In genomic region chr21:34632498-34632897, GRCh38 we compare ENCODE assay signal across 37 cellular contexts. TPM values are rescaled to one million over a fixed set of nuclear protein-coding genes. Genes with fewer than 3 reads are reported as not detected.
"Had no signal": no experiment of that assay in that cellular context is flagged by ENCODE, and none has a peak within 500 bp of the region (broad histone marks: within the 10 kb centered on the region; RNA-seq: fewer than 3 reads in every experiment).

No MANE protein-coding gene starts in this region.

- H3K36me3 Mint-ChIP-seq: activated naive CD4-positive, alpha-beta T cell treated with anti-CD3 and anti-CD28 coated beads, Interleukin-2, amount 10 ng/mL, durations not matched to agents 7 days and 5 days; activated naive CD4-positive, alpha-beta T cell treated with anti-CD3 and anti-CD28 coated beads, Interleukin-2, amount 50 U/mL, for 24 hours; activated naive CD4-positive, alpha-beta T cell treated with anti-CD3 and anti-CD28 coated beads, Interleukin-2, amount 50 U/mL, for 72 hours; activated naive CD8-positive, alpha-beta T cell; activated naive CD8-positive, alpha-beta T cell treated with anti-CD3 and anti-CD28 coated beads for 36 hours; activated naive CD8-positive, alpha-beta T cell treated with anti-CD3 and anti-CD28 coated beads, Interleukin-2, amount 10 ng/mL, durations not matched to agents 7 days and 5 days; brain had no signal

- H3K4me1 Mint-ChIP-seq: activated naive CD4-positive, alpha-beta T cell treated with anti-CD3 and anti-CD28 coated beads, Interleukin-2, amount 50 U/mL, for 24 hours; activated naive CD8-positive, alpha-beta T cell treated with anti-CD3 and anti-CD28 coated beads for 36 hours; activated naive CD8-positive, alpha-beta T cell treated with anti-CD3 and anti-CD28 coated beads, Interleukin-2, amount 50 U/mL, for 24 hours; brain; central memory CD8-positive, alpha-beta T cell had no signal

- H3K4me3 ChIP-seq: adrenal gland, ascending aorta, body of pancreas, breast epithelium, cardiac muscle cell had no signal

- ATAC-seq: activated naive CD4-positive, alpha-beta T cell treated with anti-CD3 and anti-CD28 coated beads, Interleukin-2, amount 50 U/mL, for 72 hours; activated naive CD8-positive, alpha-beta T cell treated with anti-CD3 and anti-CD28 coated beads, Interleukin-2, amount 50 U/mL, for 24 hours; activated T-cell treated with anti-CD3 and anti-CD28 coated beads, Interleukin-2, amount 50 U/mL, for 4 hours; activated T-cell treated with anti-CD3 and anti-CD28 coated beads, Interleukin-2, amount 50 U/mL, for 72 hours; body of pancreas had no signal

- H3K27ac Mint-ChIP-seq: activated naive CD4-positive, alpha-beta T cell treated with anti-CD3 and anti-CD28 coated beads for 36 hours; activated naive CD4-positive, alpha-beta T cell treated with anti-CD3 and anti-CD28 coated beads, Interleukin-2, amount 10 ng/mL, durations not matched to agents 7 days and 5 days; activated naive CD4-positive, alpha-beta T cell treated with anti-CD3 and anti-CD28 coated beads, Interleukin-2, amount 50 U/mL, for 24 hours; activated naive CD4-positive, alpha-beta T cell treated with anti-CD3 and anti-CD28 coated beads, Interleukin-2, amount 50 U/mL, for 72 hours; activated naive CD8-positive, alpha-beta T cell; activated naive CD8-positive, alpha-beta T cell treated with anti-CD3 and anti-CD28 coated beads for 36 hours; activated naive CD8-positive, alpha-beta T cell treated with anti-CD3 and anti-CD28 coated beads, Interleukin-2, amount 10 ng/mL, durations not matched to agents 7 days and 5 days; activated naive CD8-positive, alpha-beta T cell treated with anti-CD3 and anti-CD28 coated beads, Interleukin-2, amount 50 U/mL, for 24 hours; activated T-cell treated with anti-CD3 and anti-CD28 coated beads, Interleukin-2, amount 50 U/mL, for 24 hours; activated T-cell treated with anti-CD3 and anti-CD28 coated beads, Interleukin-2, amount 50 U/mL, for 72 hours; activated T-helper 1 cell treated with anti-CD3 and anti-CD28 coated beads, Interleukin-12 subunit alpha, Interleukin-12 subunit beta, Interleukin-2, Interleukin-4 antibody, amounts not matched to agents 30 ng/mL and 10 ng/mL and 1 ng/mL, durations not matched to agents 14 hours and 24 hours and 36 hours; activated T-helper 2 cell treated with anti-CD3 and anti-CD28 coated beads, Interferon-gamma antibody, Interleukin-2, Interleukin-4, amounts not matched to agents 10 μg/mL and 5 μg/mL and 100 μg/mL, durations not matched to agents 14 hours and 24 hours and 36 hours; brain had no signal

- H3K9me3 ChIP-seq: adrenal gland, ascending aorta, body of pancreas, breast epithelium had no signal

- H3K36me3 ChIP-seq: adrenal gland, ascending aorta, brain microvascular endothelial cell, breast epithelium, cardiac muscle cell had no signal

- H3K4me1 ChIP-seq: adrenal gland, ascending aorta, body of pancreas, breast epithelium had no signal

- H3K4me3 Mint-ChIP-seq: activated naive CD4-positive, alpha-beta T cell treated with anti-CD3 and anti-CD28 coated beads for 36 hours; activated naive CD4-positive, alpha-beta T cell treated with anti-CD3 and anti-CD28 coated beads, Interleukin-2, amount 10 ng/mL, durations not matched to agents 7 days and 5 days; activated naive CD4-positive, alpha-beta T cell treated with anti-CD3 and anti-CD28 coated beads, Interleukin-2, amount 50 U/mL, for 24 hours; activated naive CD8-positive, alpha-beta T cell; activated naive CD8-positive, alpha-beta T cell treated with anti-CD3 and anti-CD28 coated beads for 36 hours; activated naive CD8-positive, alpha-beta T cell treated with anti-CD3 and anti-CD28 coated beads, Interleukin-2, amount 10 ng/mL, durations not matched to agents 7 days and 5 days; activated naive CD8-positive, alpha-beta T cell treated with anti-CD3 and anti-CD28 coated beads, Interleukin-2, amount 50 U/mL, for 24 hours; activated T-cell treated with anti-CD3 and anti-CD28 coated beads, Interleukin-2, amount 50 U/mL, for 24 hours; activated T-cell treated with anti-CD3 and anti-CD28 coated beads, Interleukin-2, amount 50 U/mL, for 4 hours; activated T-cell treated with anti-CD3 and anti-CD28 coated beads, Interleukin-2, amount 50 U/mL, for 72 hours; activated T-helper 1 cell treated with anti-CD3 and anti-CD28 coated beads, Interleukin-12 subunit alpha, Interleukin-12 subunit beta, Interleukin-2, Interleukin-4 antibody, amounts not matched to agents 30 ng/mL and 10 ng/mL and 1 ng/mL, durations not matched to agents 14 hours and 24 hours and 36 hours; brain; central memory CD8-positive, alpha-beta T cell had no signal

- H3K27me3 ChIP-seq: adrenal gland, ascending aorta, body of pancreas, breast epithelium had no signal

- DNase-seq: activated effector memory CD4-positive, alpha-beta T cell treated with anti-CD3 and anti-CD28 coated beads, Interleukin-2, amount 50 U/mL, for 16 hours; activated effector memory CD4-positive, alpha-beta T cell treated with Interleukin-2 at 50 U/mL for 16 hours; activated gamma-delta T cell; activated gamma-delta T cell treated with Interleukin-2 at 50 U/mL for 16 hours; activated naive CD4-positive, alpha-beta T cell; activated naive CD4-positive, alpha-beta T cell treated with anti-CD3 and anti-CD28 coated beads for 36 hours; activated naive CD4-positive, alpha-beta T cell treated with anti-CD3 and anti-CD28 coated beads, Interleukin-2, amount 10 ng/mL, durations not matched to agents 7 days and 5 days; activated naive CD4-positive, alpha-beta T cell treated with anti-CD3 and anti-CD28 coated beads, Interleukin-2, amount 50 U/mL, for 16 hours; activated naive CD4-positive, alpha-beta T cell treated with Interleukin-2 at 50 U/mL for 16 hours; activated naive CD8-positive, alpha-beta T cell treated with anti-CD3 and anti-CD28 coated beads for 36 hours; activated naive CD8-positive, alpha-beta T cell treated with anti-CD3 and anti-CD28 coated beads, Interleukin-2, amount 10 ng/mL, durations not matched to agents 7 days and 5 days; activated naive CD8-positive, alpha-beta T cell treated with anti-CD3 and anti-CD28 coated beads, Interleukin-2, amount 50 U/mL, for 24 hours; activated T-cell treated with anti-CD3 and anti-CD28 coated beads, Interleukin-2, amount 50 U/mL, for 24 hours; activated T-cell treated with anti-CD3 and anti-CD28 coated beads, Interleukin-2, amount 50 U/mL, for 4 hours; activated T-cell treated with anti-CD3 and anti-CD28 coated beads, Interleukin-2, amount 50 U/mL, for 48 hours; activated T-cell treated with anti-CD3 and anti-CD28 coated beads, Interleukin-2, amount 50 U/mL, for 72 hours; amniotic stem cell; amygdala; anterior cingulate cortex; aorta; body of pancreas; brain microvascular endothelial cell; caudate nucleus; central memory CD4-positive, alpha-beta T cell; cerebellar nuclear complex had no signal

- H3K27me3 Mint-ChIP-seq: activated naive CD4-positive, alpha-beta T cell treated with anti-CD3 and anti-CD28 coated beads, Interleukin-2, amount 50 U/mL, for 24 hours; activated naive CD8-positive, alpha-beta T cell had no signal

- H3K9me3 Mint-ChIP-seq: activated naive CD4-positive, alpha-beta T cell treated with anti-CD3 and anti-CD28 coated beads for 36 hours; activated naive CD4-positive, alpha-beta T cell treated with anti-CD3 and anti-CD28 coated beads, Interleukin-2, amount 10 ng/mL, durations not matched to agents 7 days and 5 days; activated naive CD4-positive, alpha-beta T cell treated with anti-CD3 and anti-CD28 coated beads, Interleukin-2, amount 50 U/mL, for 24 hours; activated naive CD4-positive, alpha-beta T cell treated with anti-CD3 and anti-CD28 coated beads, Interleukin-2, amount 50 U/mL, for 72 hours; activated naive CD8-positive, alpha-beta T cell treated with anti-CD3 and anti-CD28 coated beads for 36 hours; activated naive CD8-positive, alpha-beta T cell treated with anti-CD3 and anti-CD28 coated beads, Interleukin-2, amount 50 U/mL, for 24 hours; activated T-cell treated with anti-CD3 and anti-CD28 coated beads, Interleukin-2, amount 50 U/mL, for 24 hours; activated T-cell treated with anti-CD3 and anti-CD28 coated beads, Interleukin-2, amount 50 U/mL, for 4 hours; activated T-cell treated with anti-CD3 and anti-CD28 coated beads, Interleukin-2, amount 50 U/mL, for 72 hours; activated T-helper 1 cell treated with anti-CD3 and anti-CD28 coated beads, Interleukin-12 subunit alpha, Interleukin-12 subunit beta, Interleukin-2, Interleukin-4 antibody, amounts not matched to agents 30 ng/mL and 10 ng/mL and 1 ng/mL, durations not matched to agents 14 hours and 24 hours and 36 hours; activated T-helper 2 cell treated with anti-CD3 and anti-CD28 coated beads, Interferon-gamma antibody, Interleukin-2, Interleukin-4, amounts not matched to agents 10 μg/mL and 5 μg/mL and 100 μg/mL, durations not matched to agents 14 hours and 24 hours and 36 hours; central memory CD8-positive, alpha-beta T cell had no signal

- H3K27ac ChIP-seq: adrenal gland, ascending aorta, body of pancreas, brain microvascular endothelial cell, breast epithelium, cardiac muscle cell had no signal

RNA-seq across cellular contexts. Expression of gene CLIC6, which starts 36.3 kb away (rescaled TPM):
- total RNA-seq: activated T-helper 1 cell treated with anti-CD3 and anti-CD28 coated beads, Interleukin-12 subunit alpha, Interleukin-12 subunit beta, Interleukin-2, Interleukin-4 antibody, amounts not matched to agents 30 ng/mL and 10 ng/mL and 1 ng/mL, durations not matched to agents 14 hours and 24 hours and 36 hours; bronchial epithelial cell; cardiac muscle cell had no signal
